ENCODE assay signal across 1 cellular context in genomic region chr18:44759925-44760342, GRCh38.
TF ChIP-seq lines count a peak whose summit lies in the region.

No MANE protein-coding gene starts in this region.

TF ChIP-seq in WTC11, 78 proteins besides CTCF, POLR2A, EP300 and RAD21 (continued from another document):
- TF ChIP-seq, protein P1, sequence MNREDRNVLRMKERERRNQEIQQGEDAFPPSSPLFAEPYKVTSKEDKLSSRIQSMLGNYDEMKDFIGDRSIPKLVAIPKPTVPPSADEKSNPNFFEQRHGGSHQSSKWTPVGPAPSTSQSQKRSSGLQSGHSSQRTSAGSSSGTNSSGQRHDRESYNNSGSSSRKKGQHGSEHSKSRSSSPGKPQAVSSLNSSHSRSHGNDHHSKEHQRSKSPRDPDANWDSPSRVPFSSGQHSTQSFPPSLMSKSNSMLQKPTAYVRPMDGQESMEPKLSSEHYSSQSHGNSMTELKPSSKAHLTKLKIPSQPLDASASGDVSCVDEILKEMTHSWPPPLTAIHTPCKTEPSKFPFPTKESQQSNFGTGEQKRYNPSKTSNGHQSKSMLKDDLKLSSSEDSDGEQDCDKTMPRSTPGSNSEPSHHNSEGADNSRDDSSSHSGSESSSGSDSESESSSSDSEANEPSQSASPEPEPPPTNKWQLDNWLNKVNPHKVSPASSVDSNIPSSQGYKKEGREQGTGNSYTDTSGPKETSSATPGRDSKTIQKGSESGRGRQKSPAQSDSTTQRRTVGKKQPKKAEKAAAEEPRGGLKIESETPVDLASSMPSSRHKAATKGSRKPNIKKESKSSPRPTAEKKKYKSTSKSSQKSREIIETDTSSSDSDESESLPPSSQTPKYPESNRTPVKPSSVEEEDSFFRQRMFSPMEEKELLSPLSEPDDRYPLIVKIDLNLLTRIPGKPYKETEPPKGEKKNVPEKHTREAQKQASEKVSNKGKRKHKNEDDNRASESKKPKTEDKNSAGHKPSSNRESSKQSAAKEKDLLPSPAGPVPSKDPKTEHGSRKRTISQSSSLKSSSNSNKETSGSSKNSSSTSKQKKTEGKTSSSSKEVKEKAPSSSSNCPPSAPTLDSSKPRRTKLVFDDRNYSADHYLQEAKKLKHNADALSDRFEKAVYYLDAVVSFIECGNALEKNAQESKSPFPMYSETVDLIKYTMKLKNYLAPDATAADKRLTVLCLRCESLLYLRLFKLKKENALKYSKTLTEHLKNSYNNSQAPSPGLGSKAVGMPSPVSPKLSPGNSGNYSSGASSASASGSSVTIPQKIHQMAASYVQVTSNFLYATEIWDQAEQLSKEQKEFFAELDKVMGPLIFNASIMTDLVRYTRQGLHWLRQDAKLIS (CRISPR knock-in tag; IDR thresholded peaks at IDR 0.05; ENCODE audit: borderline replicate concordance), result no peak
- TF ChIP-seq FOXP1 (CRISPR knock-in tag; IDR thresholded peaks at IDR 0.05; ENCODE audit: borderline replicate concordance) (no peak), PRDM15 (CRISPR knock-in tag; IDR thresholded peaks at IDR 0.05) (no peak)
